ENCODE assay signal across 12 cellular contexts in the genomic region with DNA sequence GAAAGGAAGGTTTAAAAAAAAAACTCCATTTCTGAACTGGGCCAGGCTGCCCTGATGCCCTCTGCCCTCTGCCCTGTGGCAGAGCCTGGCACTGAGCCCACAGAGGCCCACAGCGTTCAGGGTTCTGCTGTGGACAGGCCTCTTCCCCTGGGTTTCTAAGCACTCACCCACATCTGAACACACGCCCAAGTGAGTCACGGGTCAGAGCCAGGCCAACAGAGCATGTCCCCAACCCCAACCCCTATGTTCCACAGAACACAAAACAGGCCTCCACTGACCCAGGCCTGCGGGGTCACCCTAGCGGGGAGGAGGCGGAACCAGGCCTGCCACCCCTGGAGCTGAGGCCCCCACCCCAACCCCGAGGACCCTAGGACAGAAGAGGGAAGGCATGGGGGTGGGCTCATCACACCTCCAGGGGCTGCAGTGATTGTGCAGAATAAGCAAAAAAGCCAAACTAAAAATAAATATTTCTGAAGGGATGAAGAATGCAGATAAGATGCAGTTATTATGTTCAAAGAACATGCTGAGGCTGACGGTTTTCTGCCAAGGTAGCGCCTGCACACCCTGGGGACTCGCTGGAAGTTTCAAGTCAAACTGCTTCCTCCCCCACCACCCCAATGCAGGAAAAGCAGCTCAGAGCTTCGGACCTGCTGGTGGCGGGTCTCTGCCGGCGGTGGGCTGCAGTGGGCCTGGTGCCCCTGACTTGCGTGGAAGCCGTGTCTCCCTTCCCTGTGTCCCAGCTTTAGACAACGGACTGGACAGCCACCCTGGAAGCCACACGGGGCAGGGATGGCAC. TPM values are rescaled to one million over a fixed set of nuclear protein-coding genes. Genes with fewer than 3 reads are reported as not detected.
DNase-seq lines count a peak whose midpoint lies in the region; ATAC-seq, FAIRE-seq and TF ChIP-seq lines count a peak whose summit lies in the region.
"Had no signal": no experiment of that assay in that cellular context is flagged by ENCODE, and none has a peak within 500 bp of the region (broad histone marks: within the 10 kb centered on the region; RNA-seq: fewer than 3 reads in every experiment).

No MANE protein-coding gene starts in this region.

- H3K4me3 ChIP-seq in fibroblast of lung (replicated peaks in 1 of 4; ENCODE audit: control extremely low read depth in 1 of 4, insufficient read depth in 1 of 4, low read depth in 3 of 4, low read length in 4 of 4), result no peak overlapping the region
- no peak overlapping the region for H3K4me3 ChIP-seq in neuronal stem cell (ENCODE audit: low read length in 2 of 2)

- no peak overlapping the region for H2BK120ac ChIP-seq in neuronal stem cell (ENCODE audit: low read depth, low read length)

- H2AK5ac ChIP-seq in neuronal stem cell (ENCODE audit: low read depth, low read length), result no peak overlapping the region

- H3K27ac ChIP-seq in fibroblast of lung (ENCODE audit: insufficient read depth, low read length) (no peak overlapping the region), neuronal stem cell (replicated peaks; ENCODE audit: low read length) (no peak overlapping the region)

- H4K91ac ChIP-seq in neuronal stem cell (ENCODE audit: low read depth, low read length, poor library complexity), result no peak overlapping the region

- H2AFZ ChIP-seq in fibroblast of lung (ENCODE audit: low read length) (no peak overlapping the region), neuronal stem cell (ENCODE audit: low read length) (no peak overlapping the region)

- no CpG with 5 or more reads among the region's 18 CpGs for WGBS in neuronal stem cell (ENCODE audit: extremely low coverage in 2 of 2, insufficient read length in 2 of 2, insufficient replicate concordance in 1 of 2), 2 donors

- H3K18ac ChIP-seq in neuronal stem cell (ENCODE audit: low read length), result peak overlapping the region; percentile 0

- TF ChIP-seq CTCF in D721Med (IDR thresholded peaks at IDR 0.05; ENCODE audit: insufficient read depth, missing control alignments) (no peak), fibroblast of lung (conservative IDR thresholded peaks at IDR 0.05 in 1 of 2, IDR thresholded peaks at IDR 0.05 in 1 of 2; ENCODE audit: low read depth in 1 of 2, low read length in 2 of 2) (no peak)

- no peaks in the 10 kb centered on the region for H3K79me2 ChIP-seq in fibroblast of lung (ENCODE audit: control insufficient read depth, insufficient read depth, low read length)

- H2BK5ac ChIP-seq in neuronal stem cell (ENCODE audit: low read length), result peak overlapping the region; percentile 17

- H3K4me1 ChIP-seq in fibroblast of lung (ENCODE audit: control insufficient read depth, extremely low read depth, insufficient read depth, low read length), result no peaks in the 10 kb centered on the region
- H3K4me1 ChIP-seq in neuronal stem cell (ENCODE audit: control insufficient read depth in 2 of 2, insufficient read depth in 1 of 2, low read depth in 1 of 2, low read length in 2 of 2), result peaks cover 7 to 18% of the 10 kb centered on the region in 2 donors

- FAIRE-seq in D721Med (lab: Jason Lieb, UNC), result no peak

- peak overlapping the region; percentile 43 for H2BK15ac ChIP-seq in neuronal stem cell (ENCODE audit: low read length)

- H2BK12ac ChIP-seq in neuronal stem cell (ENCODE audit: low read length), result peak overlapping the region; percentile 63

- H3K9ac ChIP-seq in fibroblast of lung (ENCODE audit: insufficient read depth, low read length) (no peak overlapping the region), neuronal stem cell (ENCODE audit: low read depth, low read length, poor library complexity) (peak overlapping the region; percentile 3)

- peaks cover 10% of the 10 kb centered on the region for H3K27me3 ChIP-seq in fibroblast of lung (ENCODE audit: control insufficient read depth, insufficient read depth, low read length)
- H3K27me3 ChIP-seq in neuronal stem cell (ENCODE audit: control insufficient read depth in 3 of 3, insufficient read depth in 3 of 3, low read depth in 1 of 3, low read length in 3 of 3), result peaks cover 0 to 5% (median 0%) of the 10 kb centered on the region in 3 experiments

- ATAC-seq in GM19328 (IDR thresholded peaks at IDR 0.05; ENCODE audit: unreplicated experiment), result no peak

- H3K9me3 ChIP-seq in fibroblast of lung (ENCODE audit: control insufficient read depth, insufficient read depth, low read depth, low read length) (no peaks in the 10 kb centered on the region), neuronal stem cell (replicated peaks in 1 of 2; ENCODE audit: control insufficient read depth in 2 of 2, insufficient read depth in 1 of 2, low read depth in 1 of 2, low read length in 2 of 2) (no peaks in the 10 kb centered on the region)

- DNase-seq in D721Med (ENCODE audit: insufficient read length, low spot score), result peak; percentile 14
- peak; percentile 29 for DNase-seq in RKO (ENCODE audit: low spot score)
- peak; percentile 14 to 84 for DNase-seq in fibroblast of lung (ENCODE audit: low read depth in 2 of 2)
- DNase-seq in neuronal stem cell (ENCODE audit: low spot score), result no peak
- DNase-seq in T-helper 2 cell, result no peak
- DNase-seq in NCI-H69 (lab: John Stamatoyannopoulos, UW), result no peak
- DNase-seq in activated CD4-positive, alpha-beta T cell treated with anti-CD3 and anti-CD28 coated beads, Interleukin-2, amount 50 U/mL, for 1 hour, result no peak
- DNase-seq: activated naive CD8-positive, alpha-beta T cell treated with anti-CD3 and anti-CD28 coated beads for 36 hours; T-helper 9 cell had no signal

- H3K14ac ChIP-seq in neuronal stem cell (ENCODE audit: low read length), result no peak overlapping the region

- peaks cover 3% of the 10 kb centered on the region for H3K79me1 ChIP-seq in neuronal stem cell (ENCODE audit: low read depth, low read length)

- no peaks in the 10 kb centered on the region for H4K20me1 ChIP-seq in fibroblast of lung (ENCODE audit: control insufficient read depth, extremely low read depth, insufficient read depth, low read length)

- H3K4ac ChIP-seq in neuronal stem cell (ENCODE audit: low read length), result no peak overlapping the region

- peak overlapping the region; percentile 78 for H3K23ac ChIP-seq in neuronal stem cell (ENCODE audit: low read depth, low read length, poor library complexity)

- no peak overlapping the region for H4K8ac ChIP-seq in neuronal stem cell (ENCODE audit: low read depth, low read length)

- H3K4me2 ChIP-seq in fibroblast of lung (ENCODE audit: extremely low read depth, insufficient read depth, low read length) (no peak overlapping the region), neuronal stem cell (ENCODE audit: insufficient read depth, low read length, poor library complexity, severe bottlenecking) (peak overlapping the region; percentile 0)

- no peaks in the 10 kb centered on the region for H3K36me3 ChIP-seq in fibroblast of lung (ENCODE audit: control insufficient read depth, insufficient read depth, low read length)
- H3K36me3 ChIP-seq in neuronal stem cell (replicated peaks in 1 of 2; ENCODE audit: control insufficient read depth in 2 of 2, insufficient read depth in 2 of 2, low read length in 2 of 2), result peaks cover 5 to 19% of the 10 kb centered on the region in 2 donors

RNA-seq across cellular contexts. Expression of a gene that starts 5.4 kb away (rescaled TPM):
- total RNA-seq in fibroblast of lung, result 0.33 and 1.0 TPM in 2 replicates
- not detected in 2 replicates for polyA plus RNA-seq in fibroblast of lung
- polyA plus RNA-seq in fibroblast of lung (2012), result not detected in 2 replicates
- polyA minus RNA-seq in fibroblast of lung (ENCODE audit: low replicate concordance), result not detected in 2 replicates
- polyA plus RNA-seq in neuronal stem cell (2013, experiment 1 of 2), result 20.7 TPM
- 20.8 TPM for polyA plus RNA-seq in neuronal stem cell (2013, experiment 2 of 2)
- total RNA-seq: activated naive CD8-positive, alpha-beta T cell treated with anti-CD3 and anti-CD28 coated beads for 36 hours; osteocyte had no signal

RNA-seq across cellular contexts. Expression of a gene that starts 35.5 kb away (rescaled TPM):
- 0.26 and 0.50 TPM in 2 replicates for total RNA-seq in fibroblast of lung
- polyA plus RNA-seq in fibroblast of lung, result 0.02 and 0.07 TPM in 2 replicates
- polyA plus RNA-seq in fibroblast of lung (2012), result not detected in 2 replicates
- polyA minus RNA-seq in fibroblast of lung (ENCODE audit: low replicate concordance), result not detected in 2 replicates
- 0.24 TPM for polyA plus RNA-seq in neuronal stem cell (2013, experiment 1 of 2)
- polyA plus RNA-seq in neuronal stem cell (2013, experiment 2 of 2), result 0.26 TPM
- total RNA-seq: glomerular endothelial cell, osteocyte had no signal

Comparison
In these comparisons a context has a peak if more than half of its experiments do, and no peak if none do; other contexts are left out.
1. DNase-seq: peak in D721Med (single experiment), RKO (single experiment) and fibroblast of lung (2 of 2); none in neuronal stem cell (single experiment), T-helper 2 cell (0 of 5), NCI-H69 (single experiment) and activated CD4-positive, alpha-beta T cell treated with anti-CD3 and anti-CD28 coated beads, Interleukin-2, amount 50 U/mL, for 1 hour (single experiment).